In genomic region chr19:40803857-40804782, GRCh38 we compare ENCODE assay signal across 8 cellular contexts. TPM values are rescaled to one million over a fixed set of nuclear protein-coding genes. Genes with fewer than 3 reads are reported as not detected.
DNase-seq lines count a peak whose midpoint lies in the region; ATAC-seq, FAIRE-seq and TF ChIP-seq lines count a peak whose summit lies in the region.

No MANE protein-coding gene starts in this region.

- peaks cover 34 to 70% of the 10 kb centered on the region in 2 donors for H3K4me1 ChIP-seq in kidney (ENCODE audit: control insufficient read depth in 1 of 2, insufficient read depth in 1 of 2, low read depth in 1 of 2, low read length in 2 of 2)
- peaks cover 44 to 94% (median 87%) of the 10 kb centered on the region in 5 donors for H3K4me1 ChIP-seq in subcutaneous abdominal adipose tissue (ENCODE audit: control insufficient read depth in 5 of 5, insufficient read depth in 5 of 5, low read length in 5 of 5)

- peak; percentile 66 for ATAC-seq in CD4-positive, alpha-beta T cell (ENCODE audit: poor library complexity)
- no peak for ATAC-seq in HG02970 (IDR thresholded peaks at IDR 0.05; ENCODE audit: low FRiP score, unreplicated experiment)
- no peak for ATAC-seq in HG03457 (IDR thresholded peaks at IDR 0.05; ENCODE audit: unreplicated experiment)
- ATAC-seq in GM18519 (IDR thresholded peaks at IDR 0.05; ENCODE audit: low FRiP score, unreplicated experiment): no peak

- H3K36me3 ChIP-seq in kidney (ENCODE audit: control insufficient read depth in 1 of 2, insufficient read depth in 2 of 2, low read length in 2 of 2) (peaks cover 9 to 14% of the 10 kb centered on the region in 2 donors), subcutaneous abdominal adipose tissue (ENCODE audit: control insufficient read depth in 5 of 5, insufficient read depth in 5 of 5, low read length in 5 of 5) (peaks cover 0 to 57% (median 48%) of the 10 kb centered on the region in 5 donors)

- POLR2A ChIA-PET in CD4-positive, alpha-beta T cell (lab: Charles Lee): interaction anchor here (0.7 to 6.9 kb wide), 8 partner anchors 15 to 460 kb away, joined by 3 to 198 read pairs (median 5); partner anchors contain the start of genes ACTMAP, HNRNPUL1, MIA and RAB4B

- FAIRE-seq in kidney (lab: Jason Lieb, UNC): no peak

- peak overlapping the region; percentile 86 for H3K27ac ChIP-seq in CD4-positive, alpha-beta T cell (ENCODE audit: low read depth, low read length)
- H3K27ac ChIP-seq in kidney (ENCODE audit: low read depth in 2 of 2, low read length in 2 of 2): peak overlapping the region; percentile 73 to 83
- H3K27ac ChIP-seq in subcutaneous abdominal adipose tissue (ENCODE audit: low read depth, low read length): peak overlapping the region; percentile 79

- no peak for TF ChIP-seq CTCF in CD4-positive, alpha-beta T cell (IDR thresholded peaks at IDR 0.05)
- no peak for TF ChIP-seq CTCF in kidney (IDR thresholded peaks at IDR 0.05; ENCODE audit: borderline replicate concordance, extremely low read depth, insufficient read depth)

- DNase-seq in CD4-positive, alpha-beta T cell: peak; percentile 46 to 75 (median 60)
- DNase-seq in NAMALWA (ENCODE audit: low spot score): peak; percentile 51
- peak; percentile 54 for DNase-seq in activated naive CD4-positive, alpha-beta T cell treated with Interleukin-2 at 50 U/mL for 16 hours
- DNase-seq in kidney: peak; percentile 81

- peak overlapping the region; percentile 90 for H3K27ac Mint-ChIP-seq in CD4-positive, alpha-beta T cell

- H3K27me3 Mint-ChIP-seq in CD4-positive, alpha-beta T cell: no peaks in the 10 kb centered on the region

- intact Hi-C loops in CD4-positive, alpha-beta T cell (cut with DNase I, micrococcal nuclease): loop anchor here (2.0 to 5.0 kb wide), 3 partner anchors 87 to 192 kb away; partner anchors contain the start of genes COQ8B (in 1 of the 2) and ITPKC (in 1 of the 2)
- intact Hi-C loops in kidney (cut with DNase I): loop anchor here (10.0 kb wide), 1 partner anchor 139 kb away; no protein-coding TSS in a partner anchor

- H3K4me3 ChIP-seq in kidney (ENCODE audit: low read length in 2 of 2): peak overlapping the region in 1 of 2 donors; percentile 46
- H3K4me3 ChIP-seq in subcutaneous abdominal adipose tissue (ENCODE audit: low read depth in 1 of 5, low read length in 5 of 5): peak overlapping the region in 2 of 5 donors; percentile 41 to 51

- CTCF ChIA-PET in CD4-positive, alpha-beta T cell (lab: Charles Lee): interaction anchor here (4.3 kb wide), 1 partner anchor 27 kb away, joined by 40 read pairs; the partner anchor contains the start of genes MIA and RAB4B

- H3K4me1 Mint-ChIP-seq in CD4-positive, alpha-beta T cell (ENCODE audit: low read depth): peaks cover 74% of the 10 kb centered on the region

- H3K9me3 ChIP-seq in CD4-positive, alpha-beta T cell (ENCODE audit: control insufficient read depth, low read length): no peaks in the 10 kb centered on the region
- H3K9me3 ChIP-seq in kidney (ENCODE audit: control insufficient read depth in 1 of 2, low read length in 2 of 2) (no peaks in the 10 kb centered on the region), subcutaneous abdominal adipose tissue (ENCODE audit: control insufficient read depth in 5 of 5, low read length in 5 of 5) (no peaks in the 10 kb centered on the region)

- peak overlapping the region in 1 of 2 donors; percentile 66 for H3K9ac ChIP-seq in kidney (ENCODE audit: low read length in 2 of 2)
- peak overlapping the region; percentile 13 to 75 (median 44) for H3K9ac ChIP-seq in subcutaneous abdominal adipose tissue (ENCODE audit: low read length in 5 of 5)

- H3K9me3 Mint-ChIP-seq in CD4-positive, alpha-beta T cell: no peaks in the 10 kb centered on the region

- peak overlapping the region; percentile 96 for H3K4me3 Mint-ChIP-seq in CD4-positive, alpha-beta T cell

- H3K36me3 Mint-ChIP-seq in CD4-positive, alpha-beta T cell (ENCODE audit: low read depth): peaks cover 72% of the 10 kb centered on the region

- H3K27me3 ChIP-seq in CD4-positive, alpha-beta T cell (ENCODE audit: control insufficient read depth, insufficient read depth, low read length): no peaks in the 10 kb centered on the region
- peaks cover 0 to 2% (median 0%) of the 10 kb centered on the region in 5 donors for H3K27me3 ChIP-seq in subcutaneous abdominal adipose tissue (ENCODE audit: control insufficient read depth in 5 of 5, insufficient read depth in 4 of 5, low read length in 5 of 5)

RNA-seq across cellular contexts. Expression of gene EGLN2, which starts 5.1 kb away (rescaled TPM):
- total RNA-seq in CD4-positive, alpha-beta T cell: 100 to 1,000 TPM; 150 to 151 TPM
- total RNA-seq in kidney: 96.0 TPM
- polyA plus RNA-seq in kidney (ENCODE audit: insufficient read depth, low read depth, low replicate concordance): 96.3 TPM

RNA-seq across cellular contexts. Expression of gene RAB4B, which starts 26.1 kb away (rescaled TPM):
- total RNA-seq in CD4-positive, alpha-beta T cell: 10 to 100 TPM; 26.6 to 26.9 TPM
- total RNA-seq in kidney: 42.1 TPM
- polyA plus RNA-seq in kidney (ENCODE audit: insufficient read depth, low read depth, low replicate concordance): 61.7 TPM

RNA-seq across cellular contexts. Expression of gene MIA, which starts 28.8 kb away (rescaled TPM):
- total RNA-seq in CD4-positive, alpha-beta T cell: not detected
- total RNA-seq in kidney: 6.5 TPM
- not detected for polyA plus RNA-seq in kidney (ENCODE audit: insufficient read depth, low read depth, low replicate concordance)

RNA-seq across cellular contexts. Expression of gene CYP2A6, which starts 46.1 kb away (rescaled TPM):
- total RNA-seq in CD4-positive, alpha-beta T cell: not detected
- total RNA-seq in kidney: not detected
- polyA plus RNA-seq in kidney (ENCODE audit: insufficient read depth, low read depth, low replicate concordance): not detected

RNA-seq across cellular contexts. Expression of gene SNRPA, which starts 53.1 kb away (rescaled TPM):
- 10 to 100 TPM; 60.3 to 76.7 TPM for total RNA-seq in CD4-positive, alpha-beta T cell
- 48.7 TPM for total RNA-seq in kidney
- polyA plus RNA-seq in kidney (ENCODE audit: insufficient read depth, low read depth, low replicate concordance): 52.6 TPM
